In genomic region chr10:24385776-24386175, GRCh38 we compare ENCODE assay signal across 16 cellular contexts.
DNase-seq lines count a peak whose midpoint lies in the region; TF ChIP-seq lines count a peak whose summit lies in the region.
"Had no signal": no experiment of that assay in that cellular context is flagged by ENCODE, and none has a peak within 500 bp of the region (broad histone marks: within the 10 kb centered on the region; RNA-seq: fewer than 3 reads in every experiment).

No MANE protein-coding gene starts in this region.

- no peak overlapping the region for H3K4me3 ChIP-seq in fibroblast of villous mesenchyme (ENCODE audit: low read depth, low read length)
- no peak overlapping the region for H3K4me3 ChIP-seq in retinal pigment epithelial cell (ENCODE audit: low read length)
- H3K4me3 ChIP-seq: HAP-1 had no signal

- TF ChIP-seq CTCF in fibroblast of villous mesenchyme (IDR thresholded peaks at IDR 0.05; ENCODE audit: insufficient read depth, low read depth, low read length) = no peak
- TF ChIP-seq CTCF in retinal pigment epithelial cell (conservative IDR thresholded peaks at IDR 0.05; ENCODE audit: low read depth, low read length) = no peak

- DNase-seq in EH (ENCODE audit: low read depth) (peak; percentile 23), amniotic epithelial cell (ENCODE audit: low read depth) (peak; percentile 100), fibroblast of villous mesenchyme (ENCODE audit: low read depth) (peak; percentile 64), retinal pigment epithelial cell (ENCODE audit: low read depth) (peak; percentile 97), NCI-H82 (lab: John Stamatoyannopoulos, UW) (no peak), D341Med (ENCODE audit: low spot score) (no peak), HCEC 1CT (no peak)
- DNase-seq in central memory CD4-positive, alpha-beta T cell = no peak
- DNase-seq: activated gamma-delta T cell treated with Interleukin-2 at 50 U/mL for 16 hours; DMS153; effector memory CD4-positive, alpha-beta T cell; KG1; NCI-H1417; NCI-H345; stimulated activated naive CD8-positive, alpha-beta T cell treated with anti-CD3 and anti-CD28 coated beads, Interleukin-15, Interleukin-2, amounts not matched to agents 100 U/mL and 50 U/mL, for 24 hours had no signal

Comparison
In these comparisons a context has a peak if more than half of its experiments do, and no peak if none do; other contexts are left out.
1. DNase-seq: peak in EH (single experiment), amniotic epithelial cell (single experiment), fibroblast of villous mesenchyme (single experiment) and retinal pigment epithelial cell (single experiment); none in NCI-H82 (single experiment), D341Med (single experiment), central memory CD4-positive, alpha-beta T cell (single experiment) and HCEC 1CT (single experiment).